14 cellular contexts compared by ENCODE assay signal in the genomic region with DNA sequence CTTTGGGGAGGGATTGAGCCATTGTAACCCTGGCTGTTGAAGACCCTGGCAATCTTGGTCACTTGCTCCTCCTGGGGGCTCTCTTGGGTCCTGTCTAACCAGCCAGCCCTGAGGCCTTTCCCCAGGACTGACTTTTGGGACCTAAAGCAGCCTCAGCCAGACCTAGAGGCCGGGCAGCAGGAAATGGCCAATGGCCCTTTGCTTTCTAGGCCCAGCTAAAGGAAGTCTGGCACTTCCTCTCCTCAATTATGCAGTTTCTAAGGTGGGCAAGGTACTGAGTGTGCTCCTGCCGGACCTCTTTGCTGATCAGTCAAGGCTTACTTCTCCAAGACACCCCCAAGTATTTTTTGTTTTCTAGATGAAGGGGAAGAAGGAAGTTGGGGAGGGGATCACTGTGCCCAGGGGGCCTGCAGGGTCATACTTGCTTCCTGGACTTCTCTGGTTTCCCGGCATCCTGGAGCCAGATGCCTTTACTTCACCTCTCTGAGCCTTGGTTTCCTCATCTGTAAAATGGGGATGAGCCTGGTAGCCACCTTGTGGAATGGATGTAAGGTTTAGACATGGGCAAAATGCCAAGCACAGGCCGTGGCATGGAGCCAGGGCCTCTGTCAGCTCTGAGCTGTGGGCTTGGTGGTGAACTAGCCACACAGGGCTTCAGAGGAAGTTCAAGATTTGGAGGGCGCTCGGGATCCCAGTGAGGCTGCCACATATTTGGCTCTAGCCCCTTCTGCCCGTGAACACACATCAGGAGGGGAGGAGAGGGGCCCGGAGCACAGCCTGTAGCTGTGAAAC. TPM values are rescaled to one million over a fixed set of nuclear protein-coding genes. Genes with fewer than 3 reads are reported as not detected.
A peak's percentile ranks its signal among the peaks of the same experiment; 100 is the strongest.
DNase-seq lines count a peak whose midpoint lies in the region; TF ChIP-seq lines count a peak whose summit lies in the region.
"Had no signal": no experiment of that assay in that cellular context is flagged by ENCODE, and none has a peak within 500 bp of the region (broad histone marks: within the 10 kb centered on the region; RNA-seq: fewer than 3 reads in every experiment).

No MANE protein-coding gene starts in this region.

- no peaks in the 10 kb centered on the region for H3K9me3 ChIP-seq in breast epithelium
- H3K9me3 ChIP-seq: transverse colon had no signal

- DNase-seq in CD1c-positive myeloid dendritic cell (ENCODE audit: extremely low spot score) (peak; percentile 24), breast epithelium (ENCODE audit: low spot score in 2 of 2) (peak in 1 of 2 donors; percentile 55), mucosa of gallbladder (ENCODE audit: low spot score) (peak; percentile 22), GDM1 (lab: John Stamatoyannopoulos, UW) (no peak), 8988T (no peak), NCI-H510A (lab: John Stamatoyannopoulos, UW) (no peak), NCI-H2171 (lab: John Stamatoyannopoulos, UW) (no peak)
- DNase-seq in Jurkat, Clone E6-1 (ENCODE audit: low read depth, low spot score), result peak; percentile 17
- DNase-seq: NCI-H2227 treated with DMSO at 0.1 percent for 48 hours; stimulated activated CD4-positive, alpha-beta T cell treated with anti-CD3 and anti-CD28 coated beads, Interleukin-2, amount 100 ng/mL, for 24 hours; transverse colon had no signal

- no peak overlapping the region for H3K4me3 ChIP-seq in Jurkat, Clone E6-1 (ENCODE audit: low read length)
- H3K4me3 ChIP-seq in breast epithelium, result no peak overlapping the region
- H3K4me3 ChIP-seq: transverse colon had no signal

- no peaks in the 10 kb centered on the region for H3K36me3 ChIP-seq in breast epithelium
- H3K36me3 ChIP-seq: transverse colon had no signal

- no peak for TF ChIP-seq CTCF in breast epithelium (IDR thresholded peaks at IDR 0.05)

- no peaks in the 10 kb centered on the region for H3K27me3 ChIP-seq in breast epithelium
- H3K27me3 ChIP-seq: transverse colon had no signal

- no peak for TF ChIP-seq POLR2A in breast epithelium (IDR thresholded peaks at IDR 0.05)

- intact Hi-C loops in breast epithelium (cut with DNase I; ENCODE audit: low total_unique reads), result no loop called here

- H3K4me1 ChIP-seq in breast epithelium, result peaks cover 0 to 3% of the 10 kb centered on the region in 2 donors

- peak overlapping the region; percentile 20 to 98 for H3K27ac ChIP-seq in breast epithelium
- H3K27ac ChIP-seq: HL-60, transverse colon had no signal

RNA-seq across cellular contexts. Expression of a gene that starts 8.6 kb away (rescaled TPM):
- polyA plus RNA-seq in Jurkat, Clone E6-1 (2012; ENCODE audit: insufficient read depth, insufficient read length), result not detected
- total RNA-seq in breast epithelium (100 to 1,000 TPM in 1 of 3 donors, 10 to 100 TPM in 1, 1 to 10 TPM in 1; 6.2 to 164 (median 58.0) TPM), mucosa of gallbladder (19.7 TPM)

RNA-seq across cellular contexts. Expression of a gene that starts 22.3 kb away (rescaled TPM):
- polyA plus RNA-seq in Jurkat, Clone E6-1 (2012; ENCODE audit: insufficient read depth, insufficient read length), result not detected
- total RNA-seq in breast epithelium (under 1 TPM; 0.15 to 0.33 (median 0.16) TPM), mucosa of gallbladder (1.4 TPM)
- total RNA-seq: chondrocyte, neural crest cell had no signal

RNA-seq across cellular contexts. Expression of a gene that starts 23.7 kb away (rescaled TPM):
- polyA plus RNA-seq in Jurkat, Clone E6-1 (2012; ENCODE audit: insufficient read depth, insufficient read length), result not detected
- total RNA-seq in breast epithelium (not detected), mucosa of gallbladder (not detected)
- total RNA-seq: chondrocyte, neural crest cell had no signal

Comparison
In these comparisons a context has a peak if more than half of its experiments do, and no peak if none do; other contexts are left out.
1. DNase-seq: peak in CD1c-positive myeloid dendritic cell (single experiment), Jurkat, Clone E6-1 (single experiment) and mucosa of gallbladder (single experiment); none in GDM1 (single experiment), 8988T (single experiment), NCI-H510A (single experiment) and NCI-H2171 (single experiment).